In genomic region chr16:56547120-56547948, GRCh38 we compare ENCODE assay signal across 1 cellular context.
TF ChIP-seq lines count a peak whose summit lies in the region.

No MANE protein-coding gene starts in this region.

TF ChIP-seq in GM23338, 12 proteins besides CTCF, POLR2A, EP300 and RAD21 (continued from another document):
- TF ChIP-seq ZNF462 (CRISPR knock-in tag; IDR thresholded peaks at IDR 0.05), result peak; percentile 28; the same call in 1 of the 2 replicates
